ENCODE assay signal across 16 cellular contexts in the genomic region with DNA sequence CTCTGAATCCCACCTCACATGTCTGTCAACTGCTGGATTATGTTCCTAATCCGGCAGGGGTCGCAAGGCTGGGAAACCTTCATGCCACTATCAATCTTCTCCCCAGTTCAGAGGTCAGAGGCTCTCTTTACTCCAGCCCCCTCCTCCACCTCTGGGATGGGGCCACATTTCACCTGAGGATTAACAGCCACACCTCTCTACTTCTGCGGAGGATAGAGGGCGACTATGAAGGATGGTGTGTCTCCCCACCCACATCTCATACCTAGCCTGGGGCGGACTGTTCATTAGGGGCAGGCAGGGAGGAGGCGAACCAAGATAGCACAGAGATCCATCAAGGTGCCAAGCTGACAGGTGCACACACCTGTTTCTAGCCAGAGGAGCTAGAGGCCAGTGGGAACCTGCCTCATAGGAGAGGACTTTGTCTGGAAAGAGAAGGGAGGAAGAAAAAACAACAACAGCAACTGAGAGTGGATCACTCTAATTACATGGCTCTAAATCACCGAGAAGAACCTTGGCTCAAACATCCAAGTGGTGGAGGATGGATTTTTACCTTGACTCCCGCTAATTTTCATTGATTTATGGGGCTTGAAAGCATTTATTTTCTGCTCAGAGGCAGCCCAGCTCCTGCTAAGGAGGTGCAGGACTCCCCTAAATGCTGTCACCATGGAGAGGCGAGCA. TPM values are rescaled to one million over a fixed set of nuclear protein-coding genes. Genes with fewer than 3 reads are reported as not detected.
DNase-seq lines count a peak whose midpoint lies in the region; ATAC-seq and TF ChIP-seq lines count a peak whose summit lies in the region.
"Had no signal": no experiment of that assay in that cellular context is flagged by ENCODE, and none has a peak within 500 bp of the region (broad histone marks: within the 10 kb centered on the region; RNA-seq: fewer than 3 reads in every experiment).

No MANE protein-coding gene starts in this region.

- H3K36me3 ChIP-seq in BLaER1 treated with 17β-estradiol and CSF1 and Interleukin-3, amounts not matched to agents 10 nM and 100 nM = no peaks in the 10 kb centered on the region
- H3K36me3 ChIP-seq in HUES48 (ENCODE audit: control insufficient read depth, insufficient read depth, low read length) (no peaks in the 10 kb centered on the region), OCI-LY3 (replicated peaks; ENCODE audit: low read depth, low read length) (no peaks in the 10 kb centered on the region), mesenchymal stem cell (ENCODE audit: control insufficient read depth in 1 of 2, insufficient read depth in 2 of 2, low read depth in 1 of 2, low read length in 2 of 2) (no peaks in the 10 kb centered on the region)

- H4K91ac ChIP-seq in mesenchymal stem cell (ENCODE audit: low read length) = peak overlapping the region; percentile 81

- no peak overlapping the region for H3K27ac ChIP-seq in BLaER1 treated with 17β-estradiol and CSF1 and Interleukin-3, amounts not matched to agents 10 nM and 100 nM
- H3K27ac ChIP-seq in HUES48 (ENCODE audit: low read depth, low read length) (peak overlapping the region; percentile 46), OCI-LY3 (ENCODE audit: low read length) (no peak overlapping the region), mesenchymal stem cell (ENCODE audit: low read length, poor library complexity, severe bottlenecking) (peak overlapping the region; percentile 64)
- H3K27ac ChIP-seq: hepatocyte had no signal

- peaks cover 0 to 46% (median 30%) of the 10 kb centered on the region in 10 experiments; a peak in 14 of 20 replicates for H3K4me1 ChIP-seq in BLaER1 treated with 17β-estradiol and CSF1 and Interleukin-3, amounts not matched to agents 10 nM and 100 nM
- H3K4me1 ChIP-seq in HUES48 (ENCODE audit: control insufficient read depth, insufficient read depth, low read length) (peaks cover 26% of the 10 kb centered on the region), OCI-LY3 (ENCODE audit: low read length) (peaks cover 28% of the 10 kb centered on the region), mesenchymal stem cell (ENCODE audit: control insufficient read depth, insufficient read depth, low read depth, low read length) (peaks cover 8% of the 10 kb centered on the region)

- no peak overlapping the region for H3K27ac Mint-ChIP-seq in stimulated activated naive CD8-positive, alpha-beta T cell treated with anti-CD3 and anti-CD28 coated beads, Interleukin-15, amount 100 ng/mL, for 72 hours
- H3K27ac Mint-ChIP-seq: activated naive CD4-positive, alpha-beta T cell treated with anti-CD3 and anti-CD28 coated beads, Interleukin-2, amount 50 U/mL, for 24 hours had no signal

- H2AFZ ChIP-seq in OCI-LY3 (ENCODE audit: low read depth, low read length) = peak overlapping the region; percentile 76
- H2AFZ ChIP-seq in mesenchymal stem cell (ENCODE audit: low read depth, low read length) = no peak overlapping the region
- H2AFZ ChIP-seq: hepatocyte had no signal

- H3K79me2 ChIP-seq in OCI-LY3 (ENCODE audit: low read length) = no peaks in the 10 kb centered on the region
- H3K79me2 ChIP-seq: hepatocyte had no signal

- H2BK5ac ChIP-seq in mesenchymal stem cell (ENCODE audit: low read depth, low read length, poor library complexity, severe bottlenecking) = peak overlapping the region; percentile 33

- no peak for TF ChIP-seq CTCF in OCI-LY3 (IDR thresholded peaks at IDR 0.05; ENCODE audit: low read depth, low read length)

- peak overlapping the region; percentile 0 for H2BK120ac ChIP-seq in mesenchymal stem cell (ENCODE audit: low read depth, low read length)

- no peak overlapping the region for H3K9ac ChIP-seq in BLaER1 treated with 17β-estradiol and CSF1 and Interleukin-3, amounts not matched to agents 10 nM and 100 nM
- H3K9ac ChIP-seq in HUES48 (ENCODE audit: low read depth, low read length) (no peak overlapping the region), OCI-LY3 (ENCODE audit: low read length) (no peak overlapping the region), mesenchymal stem cell (ENCODE audit: low read length) (no peak overlapping the region)

- no peaks in the 10 kb centered on the region for H3K9me3 ChIP-seq in BLaER1 treated with 17β-estradiol and CSF1 and Interleukin-3, amounts not matched to agents 10 nM and 100 nM (replicated peaks in 1 of 11)
- H3K9me3 ChIP-seq in HUES48 (ENCODE audit: control insufficient read depth, insufficient read depth, low read length) (no peaks in the 10 kb centered on the region), OCI-LY3 (ENCODE audit: insufficient read depth, low read length) (no peaks in the 10 kb centered on the region), mesenchymal stem cell (ENCODE audit: control insufficient read depth, low read length) (no peaks in the 10 kb centered on the region)

- DNase-seq in mesenchymal stem cell (no peak), NCI-H1930 (lab: John Stamatoyannopoulos, UW) (no peak), hippocampal formation (lab: John Stamatoyannopoulos, UW) (no peak)
- DNase-seq in stimulated activated naive CD8-positive, alpha-beta T cell treated with anti-CD3 and anti-CD28 coated beads, Interleukin-15, amount 100 ng/mL, for 72 hours = no peak
- DNase-seq: activated CD8-positive, alpha-beta memory T cell treated with anti-CD3 and anti-CD28 coated beads for 24 hours; CD4-positive, CD25-positive, alpha-beta regulatory T cell; cerebellar nuclear complex; posterior cingulate gyrus; stimulated activated naive B cell treated with anti-CD40 and anti-IgM and Interleukin-4, amounts not matched to agents 10 μg/mL and 1 μg/mL and 100 μg/mL, for 72 hours had no signal

- H3K79me1 ChIP-seq in mesenchymal stem cell (replicated peaks; ENCODE audit: low read length, poor library complexity, severe bottlenecking) = no peaks in the 10 kb centered on the region

- WGBS in mesenchymal stem cell = 79% methylated on average over 9 of the region's 9 CpGs

- ATAC-seq in GM18909 (IDR thresholded peaks at IDR 0.05; ENCODE audit: poor library complexity, unreplicated experiment) = no peak
- ATAC-seq in stimulated activated naive CD8-positive, alpha-beta T cell treated with anti-CD3 and anti-CD28 coated beads, Interleukin-15, amount 100 ng/mL, for 72 hours = no peak
- ATAC-seq: esophagus mucosa had no signal

- H3K27me3 Mint-ChIP-seq in stimulated activated naive CD8-positive, alpha-beta T cell treated with anti-CD3 and anti-CD28 coated beads, Interleukin-15, amount 100 ng/mL, for 72 hours = peaks cover 8% of the 10 kb centered on the region
- H3K27me3 Mint-ChIP-seq: activated naive CD4-positive, alpha-beta T cell treated with anti-CD3 and anti-CD28 coated beads, Interleukin-2, amount 50 U/mL, for 24 hours had no signal

- H3K23ac ChIP-seq in mesenchymal stem cell (ENCODE audit: low read length in 2 of 2) = peak overlapping the region in 1 of 2 experiments; percentile 6

- no peak overlapping the region for H3K14ac ChIP-seq in mesenchymal stem cell (ENCODE audit: low read length in 2 of 2)

- H3K4me2 ChIP-seq in BLaER1 treated with 17β-estradiol and CSF1 and Interleukin-3, amounts not matched to agents 10 nM and 100 nM = peak overlapping the region in 9 of 11 experiments; percentile 24 to 79 (median 46); a peak in 15 of 22 replicates
- peak overlapping the region; percentile 38; the same call in 1 of the 2 replicates for H3K4me2 ChIP-seq in OCI-LY3 (ENCODE audit: low read length)
- no peak overlapping the region for H3K4me2 ChIP-seq in mesenchymal stem cell (ENCODE audit: low read length, poor library complexity, severe bottlenecking)
- H3K4me2 ChIP-seq: hepatocyte had no signal

- peak overlapping the region; percentile 85 for H2AK5ac ChIP-seq in mesenchymal stem cell (ENCODE audit: low read length, severe bottlenecking)

- H2BK12ac ChIP-seq in mesenchymal stem cell (ENCODE audit: low read length in 2 of 2) = peak overlapping the region; percentile 80 to 94

- no peak overlapping the region for H3K4me3 ChIP-seq in BLaER1 treated with 17β-estradiol and CSF1 and Interleukin-3, amounts not matched to agents 10 nM and 100 nM
- H3K4me3 ChIP-seq in HUES48 (ENCODE audit: low read depth, low read length) = no peak overlapping the region
- H3K4me3 ChIP-seq in OCI-LY3 (ENCODE audit: low read length) = no peak overlapping the region
- no peak overlapping the region for H3K4me3 ChIP-seq in mesenchymal stem cell (ENCODE audit: insufficient read depth in 1 of 2, low read depth in 1 of 2, low read length in 2 of 2)
- H3K4me3 ChIP-seq: hepatocyte had no signal

- H2BK15ac ChIP-seq in mesenchymal stem cell (ENCODE audit: low read depth, poor library complexity, severe bottlenecking) = no peak overlapping the region

- H3K4me3 Mint-ChIP-seq in stimulated activated naive CD8-positive, alpha-beta T cell treated with anti-CD3 and anti-CD28 coated beads, Interleukin-15, amount 100 ng/mL, for 72 hours = no peak overlapping the region
- H3K4me3 Mint-ChIP-seq: activated naive CD4-positive, alpha-beta T cell treated with anti-CD3 and anti-CD28 coated beads, Interleukin-2, amount 50 U/mL, for 24 hours; CD4-positive, CD25-positive, alpha-beta regulatory T cell; stimulated activated naive B cell treated with anti-CD40 and anti-IgM and Interleukin-4, amounts not matched to agents 10 μg/mL and 1 μg/mL and 100 μg/mL, for 72 hours had no signal

- peaks cover 0 to 8% (median 0%) of the 10 kb centered on the region in 11 experiments; a peak in 4 of 22 replicates for H3K27me3 ChIP-seq in BLaER1 treated with 17β-estradiol and CSF1 and Interleukin-3, amounts not matched to agents 10 nM and 100 nM
- H3K27me3 ChIP-seq in HUES48 (ENCODE audit: control insufficient read depth, insufficient read depth, low read length) = no peaks in the 10 kb centered on the region
- no peaks in the 10 kb centered on the region for H3K27me3 ChIP-seq in OCI-LY3 (ENCODE audit: low read depth, low read length)
- no peaks in the 10 kb centered on the region for H3K27me3 ChIP-seq in mesenchymal stem cell (ENCODE audit: control insufficient read depth in 1 of 2, insufficient read depth in 1 of 2, low read length in 2 of 2)
- H3K27me3 ChIP-seq: hepatocyte had no signal

- H3K4me1 Mint-ChIP-seq in stimulated activated naive CD8-positive, alpha-beta T cell treated with anti-CD3 and anti-CD28 coated beads, Interleukin-15, amount 100 ng/mL, for 72 hours = no peaks in the 10 kb centered on the region
- H3K4me1 Mint-ChIP-seq: CD4-positive, CD25-positive, alpha-beta regulatory T cell had no signal

- peak overlapping the region; percentile 41 to 61 for H3K18ac ChIP-seq in mesenchymal stem cell (ENCODE audit: low read depth in 1 of 2, low read length in 2 of 2)

- no peaks in the 10 kb centered on the region for H3K9me3 Mint-ChIP-seq in stimulated activated naive CD8-positive, alpha-beta T cell treated with anti-CD3 and anti-CD28 coated beads, Interleukin-15, amount 100 ng/mL, for 72 hours
- H3K9me3 Mint-ChIP-seq: activated naive CD4-positive, alpha-beta T cell treated with anti-CD3 and anti-CD28 coated beads, Interleukin-2, amount 50 U/mL, for 24 hours; CD4-positive, CD25-positive, alpha-beta regulatory T cell; stimulated activated naive B cell treated with anti-CD40 and anti-IgM and Interleukin-4, amounts not matched to agents 10 μg/mL and 1 μg/mL and 100 μg/mL, for 72 hours had no signal

- H3K4ac ChIP-seq in mesenchymal stem cell (ENCODE audit: low read depth in 1 of 2, low read length in 2 of 2) = peak overlapping the region in 1 of 2 experiments; percentile 45

- peak overlapping the region; percentile 5 for H4K8ac ChIP-seq in mesenchymal stem cell (ENCODE audit: low read length)

- no peaks in the 10 kb centered on the region; a peak in 1 of 22 replicates for H4K20me1 ChIP-seq in BLaER1 treated with 17β-estradiol and CSF1 and Interleukin-3, amounts not matched to agents 10 nM and 100 nM
- no peaks in the 10 kb centered on the region for H4K20me1 ChIP-seq in OCI-LY3 (ENCODE audit: insufficient read depth, low read length)

RNA-seq across cellular contexts. Expression of gene SKAP1, which starts 41.9 kb away (rescaled TPM):
- polyA plus RNA-seq in mesenchymal stem cell (2013, experiment 1 of 2) = 0.11 TPM
- 0.16 TPM for polyA plus RNA-seq in mesenchymal stem cell (2013, experiment 2 of 2)

RNA-seq across cellular contexts. Expression of gene HOXB1, which starts 58.9 kb away (rescaled TPM):
- polyA plus RNA-seq in mesenchymal stem cell (2013, experiment 1 of 2) = not detected
- polyA plus RNA-seq in mesenchymal stem cell (2013, experiment 2 of 2) = not detected
- polyA plus RNA-seq: CD4-positive, CD25-positive, alpha-beta regulatory T cell; hepatocyte had no signal

Comparison
In these comparisons a context has a peak if more than half of its experiments do, and no peak if none do; other contexts are left out.
1. H3K27ac ChIP-seq: peak in HUES48 (single experiment) and mesenchymal stem cell (single experiment); none in BLaER1 treated with 17β-estradiol and CSF1 and Interleukin-3, amounts not matched to agents 10 nM and 100 nM (0 of 11) and OCI-LY3 (single experiment).